8 cellular contexts compared by ENCODE assay signal in genomic region chr11:74948898-74949747, GRCh38. TPM values are rescaled to one million over a fixed set of nuclear protein-coding genes. Genes with fewer than 3 reads are reported as not detected.
DNase-seq lines count a peak whose midpoint lies in the region; ATAC-seq, FAIRE-seq and TF ChIP-seq lines count a peak whose summit lies in the region.

Gene SPCS2 (plus strand): TSS chr11:74949266. CDS start chr11:74949286, 20 bp downstream.
Gene XRRA1 (minus strand): TSS chr11:74949091. CDS start chr11:74940878, 8,213 bp downstream.

- peak within 1 kb of the TSS; percentile 81 for H3K27ac ChIP-seq in upper lobe of right lung

- DNase-seq in GM12892 (ENCODE audit: insufficient read length), result peak; percentile 86
- DNase-seq in NCI-H146 (lab: John Stamatoyannopoulos, UW), result peak; percentile 98
- DNase-seq in T-helper 1 cell, result peak; percentile 95 to 98 (median 98)
- DNase-seq in amygdala (lab: John Stamatoyannopoulos, UW), result peak; percentile 84 to 99 (median 97)
- peak; percentile 100 for DNase-seq in left cardiac atrium
- DNase-seq in posterior vena cava (ENCODE audit: low spot score), result peak; percentile 100
- peak; percentile 100 for DNase-seq in upper lobe of right lung

- TF ChIP-seq CTCF in upper lobe of right lung (IDR thresholded peaks at IDR 0.05), result no peak

- ATAC-seq in HG02852 (IDR thresholded peaks at IDR 0.05; ENCODE audit: unreplicated experiment) (peak; percentile 89), left cardiac atrium (peak; percentile 99 to 100), upper lobe of right lung (peak; percentile 100)

- peak within 1 kb of the TSS; percentile 86 for H3K4me3 ChIP-seq in upper lobe of right lung

- peaks cover 25% of the 10 kb centered on the region for H3K4me1 ChIP-seq in upper lobe of right lung

- no peaks in the 10 kb centered on the region for H3K9me3 ChIP-seq in upper lobe of right lung

- FAIRE-seq in GM12892 (lab: Jason Lieb, UNC), result peak; percentile 100

- no peaks in the 10 kb centered on the region for H3K27me3 ChIP-seq in upper lobe of right lung

- intact Hi-C loops in left cardiac atrium (cut with DNase I) (no loop called here), posterior vena cava (cut with DNase I) (no loop called here), upper lobe of right lung (cut with DNase I) (no loop called here)

- peak; percentile 97 for TF ChIP-seq POLR2A in GM12892 (IDR thresholded peaks at IDR 0.05; ENCODE audit: low read depth, low read length)

- no peaks in the 10 kb centered on the region for H3K36me3 ChIP-seq in upper lobe of right lung

RNA-seq across cellular contexts. Expression of gene SPCS2, which starts in this region (rescaled TPM):
- 129 TPM for polyA plus RNA-seq in GM12892 (2012; ENCODE audit: missing spikeins)
- total RNA-seq in left cardiac atrium, result 100 to 1,000 TPM; 124 to 141 TPM
- total RNA-seq in posterior vena cava, result 100 to 1,000 TPM; 109 to 113 TPM
- 178 TPM for total RNA-seq in upper lobe of right lung

RNA-seq across cellular contexts. Expression of gene XRRA1, which starts in this region (rescaled TPM):
- polyA plus RNA-seq in GM12892 (2012; ENCODE audit: missing spikeins), result 4.6 TPM
- 10 to 100 TPM in 1 of 2 donors, 1 to 10 TPM in 1; 5.3 to 13.8 TPM for total RNA-seq in left cardiac atrium
- 10 to 100 TPM in 1 of 2 donors, 1 to 10 TPM in 1; 6.9 to 14.0 TPM for total RNA-seq in posterior vena cava
- 10.6 TPM for total RNA-seq in upper lobe of right lung

Comparison
In these comparisons a context has a peak if more than half of its experiments do, and no peak if none do; other contexts are left out.
1. Peak in every context shown above with its lines: DNase-seq, ATAC-seq, H3K4me3 ChIP-seq and H3K27ac ChIP-seq.